9 cellular contexts compared by ENCODE assay signal in the genomic region with DNA sequence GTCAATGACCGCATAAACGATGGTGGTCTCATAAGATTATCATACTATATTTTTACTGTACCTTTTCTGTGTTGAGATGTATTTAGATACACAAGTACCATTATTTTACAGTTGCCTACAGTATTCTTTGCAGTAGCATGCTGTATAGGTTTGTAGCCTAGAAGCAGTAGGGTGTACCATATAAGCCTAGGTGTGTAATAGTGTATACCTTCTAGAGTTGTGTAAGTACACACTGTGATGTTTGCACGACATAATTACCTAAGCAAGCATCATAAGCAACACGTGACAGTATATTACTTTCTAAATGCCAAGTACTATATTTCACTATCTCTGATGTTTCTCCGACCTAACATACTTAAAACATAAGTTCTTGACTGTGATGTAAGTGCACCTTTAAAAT. TPM values are rescaled to one million over a fixed set of nuclear protein-coding genes. Genes with fewer than 3 reads are reported as not detected.
DNase-seq lines count a peak whose midpoint lies in the region; ATAC-seq and TF ChIP-seq lines count a peak whose summit lies in the region.
"Had no signal": no experiment of that assay in that cellular context is flagged by ENCODE, and none has a peak within 500 bp of the region (broad histone marks: within the 10 kb centered on the region; RNA-seq: fewer than 3 reads in every experiment).

No MANE protein-coding gene starts in this region.

- intact Hi-C loops in lower lobe of right lung (cut with DNase I), result no loop called here
- intact Hi-C loops in tibial artery (cut with DNase I; ENCODE audit: low total_unique reads), result no loop called here

- H3K4me1 ChIP-seq in lower lobe of right lung (peaks cover 30% of the 10 kb centered on the region), tibial artery (peaks cover 0 to 29% (median 7%) of the 10 kb centered on the region in 4 donors)

- H3K4me1 Mint-ChIP-seq in activated T-cell treated with anti-CD3 and anti-CD28 coated beads, Interleukin-2, amount 50 U/mL, for 4 hours (ENCODE audit: low read depth), result peaks cover 67% of the 10 kb centered on the region

- H3K27ac ChIP-seq in lower lobe of right lung (peak overlapping the region; percentile 9), tibial artery (peak overlapping the region in 1 of 2 donors; percentile 71)

- H3K9me3 ChIP-seq in lower lobe of right lung, result no peaks in the 10 kb centered on the region
- no peaks in the 10 kb centered on the region for H3K9me3 ChIP-seq in tibial artery

- H3K27me3 ChIP-seq in lower lobe of right lung (ENCODE audit: low read depth) (no peaks in the 10 kb centered on the region), tibial artery (no peaks in the 10 kb centered on the region), H7 (ENCODE audit: control insufficient read depth, insufficient read depth, low read length) (no peaks in the 10 kb centered on the region)

- H3K4me3 ChIP-seq in cardiac fibroblast (replicated peaks in 1 of 2; ENCODE audit: low read depth in 2 of 2, low read length in 2 of 2) (peak overlapping the region; percentile 19 to 63), lower lobe of right lung (peak overlapping the region; percentile 59), tibial artery (peak overlapping the region; percentile 53 to 55), H7 (ENCODE audit: insufficient read depth, low read depth, low read length) (no peak overlapping the region)

- peak; percentile 41 to 45 for ATAC-seq in activated T-cell treated with anti-CD3 and anti-CD28 coated beads, Interleukin-2, amount 50 U/mL, for 4 hours
- ATAC-seq in lower lobe of right lung (no peak), GM18498 (IDR thresholded peaks at IDR 0.05; ENCODE audit: unreplicated experiment) (no peak)
- ATAC-seq: stimulated activated naive B cell treated with anti-CD40 and anti-IgM and Interleukin-4, amounts not matched to agents 10 μg/mL and 1 μg/mL and 100 μg/mL, for 72 hours had no signal

- no peaks in the 10 kb centered on the region for H3K36me3 ChIP-seq in lower lobe of right lung
- no peaks in the 10 kb centered on the region for H3K36me3 ChIP-seq in tibial artery
- no peaks in the 10 kb centered on the region for H3K36me3 ChIP-seq in H7 (replicated peaks; ENCODE audit: control insufficient read depth, insufficient read depth, low read length)

- DNase-seq in activated T-cell treated with anti-CD3 and anti-CD28 coated beads, Interleukin-2, amount 50 U/mL, for 4 hours, result no peak
- DNase-seq in activated T-cell treated with anti-CD3 and anti-CD28 coated beads for 4 hours (no peak), cardiac fibroblast (ENCODE audit: low read depth in 2 of 2) (no peak), lower lobe of right lung (no peak), tibial artery (no peak), NCI-H1417 treated with DMSO at 0.1 percent for 48 hours (lab: John Stamatoyannopoulos, UW) (no peak), H7 (no peak)
- DNase-seq: stimulated activated naive B cell treated with anti-CD40 and anti-IgM and Interleukin-4, amounts not matched to agents 10 μg/mL and 1 μg/mL and 100 μg/mL, for 72 hours had no signal

- H3K9me3 Mint-ChIP-seq in activated T-cell treated with anti-CD3 and anti-CD28 coated beads, Interleukin-2, amount 50 U/mL, for 4 hours, result no peaks in the 10 kb centered on the region
- H3K9me3 Mint-ChIP-seq: stimulated activated naive B cell treated with anti-CD40 and anti-IgM and Interleukin-4, amounts not matched to agents 10 μg/mL and 1 μg/mL and 100 μg/mL, for 72 hours had no signal

- H3K27me3 Mint-ChIP-seq in activated T-cell treated with anti-CD3 and anti-CD28 coated beads, Interleukin-2, amount 50 U/mL, for 4 hours (ENCODE audit: low read depth), result no peaks in the 10 kb centered on the region
- H3K27me3 Mint-ChIP-seq: stimulated activated naive B cell treated with anti-CD40 and anti-IgM and Interleukin-4, amounts not matched to agents 10 μg/mL and 1 μg/mL and 100 μg/mL, for 72 hours had no signal

- no peak for TF ChIP-seq CTCF in cardiac fibroblast (IDR thresholded peaks at IDR 0.05; ENCODE audit: low read depth, low read length)
- no peak for TF ChIP-seq CTCF in lower lobe of right lung (IDR thresholded peaks at IDR 0.05)
- no peak for TF ChIP-seq CTCF in tibial artery (IDR thresholded peaks at IDR 0.05)

- peak overlapping the region; percentile 84 for H3K4me3 Mint-ChIP-seq in activated T-cell treated with anti-CD3 and anti-CD28 coated beads, Interleukin-2, amount 50 U/mL, for 4 hours
- H3K4me3 Mint-ChIP-seq: stimulated activated naive B cell treated with anti-CD40 and anti-IgM and Interleukin-4, amounts not matched to agents 10 μg/mL and 1 μg/mL and 100 μg/mL, for 72 hours had no signal

- H3K36me3 Mint-ChIP-seq in activated T-cell treated with anti-CD3 and anti-CD28 coated beads, Interleukin-2, amount 50 U/mL, for 4 hours (ENCODE audit: insufficient read depth), result peaks cover 5% of the 10 kb centered on the region

RNA-seq across cellular contexts. Expression of a gene that starts 2.7 kb away (rescaled TPM):
- total RNA-seq in activated T-cell treated with anti-CD3 and anti-CD28 coated beads, Interleukin-2, amount 50 U/mL, for 4 hours, result 1 to 10 TPM; 2.0 to 4.5 (median 3.8) TPM
- 25.7 TPM for total RNA-seq in lower lobe of right lung
- total RNA-seq in H7 (2014; rRNA removed; shearing (Covaris generic)), result 5.5 and 8.8 TPM in 2 replicates

Comparison
In these comparisons a context has a peak if more than half of its experiments do, and no peak if none do; other contexts are left out.
1. ATAC-seq: peak in activated T-cell treated with anti-CD3 and anti-CD28 coated beads, Interleukin-2, amount 50 U/mL, for 4 hours (2 of 2); none in lower lobe of right lung (0 of 2) and GM18498 (single experiment).